ENCODE assay signal across 10 cellular contexts in genomic region chr5:154829589-154830218, GRCh38. TPM values are rescaled to one million over a fixed set of nuclear protein-coding genes. Genes with fewer than 3 reads are reported as not detected.
A peak's percentile ranks its signal among the peaks of the same experiment; 100 is the strongest.
DNase-seq lines count a peak whose midpoint lies in the region; ATAC-seq and TF ChIP-seq lines count a peak whose summit lies in the region.
"Had no signal": no experiment of that assay in that cellular context is flagged by ENCODE, and none has a peak within 500 bp of the region (broad histone marks: within the 10 kb centered on the region; RNA-seq: fewer than 3 reads in every experiment).

No MANE protein-coding gene starts in this region.

- TF ChIP-seq EP300 in esophagus muscularis mucosa (IDR thresholded peaks at IDR 0.05), result no peak

- peak; percentile 89 for DNase-seq in LoVo (ENCODE audit: low spot score)
- peak; percentile 28 to 40 for DNase-seq in activated CD4-positive, alpha-beta T cell treated with anti-CD3 and anti-CD28 coated beads for 4 hours
- peak; percentile 88 for DNase-seq in epithelial cell of prostate (ENCODE audit: low read depth, low spot score)
- DNase-seq in stimulated activated CD4-positive, alpha-beta T cell treated with anti-CD3 and anti-CD28 coated beads, TNF-alpha, amount 100 ng/mL, for 48 hours (ENCODE audit: low read depth in 3 of 3), result peak in 2 of 3 donors; percentile 10 to 25
- DNase-seq in esophagus muscularis mucosa (ENCODE audit: extremely low spot score), result no peak
- DNase-seq: NCI-H2107 had no signal

- TF ChIP-seq CTCF in esophagus muscularis mucosa (IDR thresholded peaks at IDR 0.05), result no peak

- no peaks in the 10 kb centered on the region for H3K9me3 ChIP-seq in esophagus muscularis mucosa
- H3K9me3 ChIP-seq: gastrocnemius medialis, thoracic aorta had no signal

- H3K27ac ChIP-seq in epithelial cell of prostate (peak overlapping the region; percentile 92), esophagus muscularis mucosa (replicated peaks in 1 of 4) (no peak overlapping the region)
- H3K27ac ChIP-seq: thoracic aorta had no signal

- WGBS in esophagus muscularis mucosa, result 81% methylated on average over 4 of the region's 4 CpGs

- H3K27me3 ChIP-seq in esophagus muscularis mucosa, result no peaks in the 10 kb centered on the region
- H3K27me3 ChIP-seq: gastrocnemius medialis had no signal

- no peak for TF ChIP-seq POLR2A in esophagus muscularis mucosa (IDR thresholded peaks at IDR 0.05; ENCODE audit: low read depth)

- no peak overlapping the region for H3K4me3 ChIP-seq in esophagus muscularis mucosa
- H3K4me3 ChIP-seq: gastrocnemius medialis, thoracic aorta had no signal

- intact Hi-C loops in esophagus muscularis mucosa (cut with DNase I), result no loop called here

- peaks cover 6 to 78% (median 45%) of the 10 kb centered on the region in 4 donors for H3K36me3 ChIP-seq in esophagus muscularis mucosa

- peaks cover 2 to 6% (median 3%) of the 10 kb centered on the region in 4 donors for H3K4me1 ChIP-seq in esophagus muscularis mucosa

- ATAC-seq in HG02884 (IDR thresholded peaks at IDR 0.05; ENCODE audit: unreplicated experiment) (no peak), HG03025 (IDR thresholded peaks at IDR 0.05; ENCODE audit: low FRiP score, unreplicated experiment) (no peak)

RNA-seq across cellular contexts. Expression of gene FAXDC2, which starts 20.7 kb away (rescaled TPM):
- total RNA-seq in esophagus muscularis mucosa, result 10 to 100 TPM; 27.6 to 32.1 (median 29.5) TPM

RNA-seq across cellular contexts. Expression of gene CNOT8, which starts 28.7 kb away (rescaled TPM):
- total RNA-seq in esophagus muscularis mucosa, result 10 to 100 TPM; 41.1 to 72.6 (median 62.2) TPM
